ENCODE assay signal across 1 cellular context in genomic region chr7:116317907-116318306, GRCh38.
TF ChIP-seq lines count a peak whose summit lies in the region.

No MANE protein-coding gene starts in this region.

TF ChIP-seq in HEK293T, 16 proteins besides CTCF, POLR2A, EP300 and RAD21:
- TF ChIP-seq L3MBTL2 (conservative IDR thresholded peaks at IDR 0.05) (no peak), FOXK2 (IDR thresholded peaks at IDR 0.05) (no peak), ARNT (IDR thresholded peaks at IDR 0.05) (no peak), TARDBP (IDR thresholded peaks at IDR 0.05) (no peak), HDGF (IDR thresholded peaks at IDR 0.05; ENCODE audit: borderline replicate concordance) (no peak), LEF1 (IDR thresholded peaks at IDR 0.05; ENCODE audit: borderline replicate concordance) (no peak), CTBP1 (IDR thresholded peaks at IDR 0.05; ENCODE audit: borderline replicate concordance) (no peak), FOXM1 (IDR thresholded peaks at IDR 0.05; ENCODE audit: borderline replicate concordance) (no peak), ELF4 (IDR thresholded peaks at IDR 0.05) (no peak), SUZ12 (IDR thresholded peaks at IDR 0.05) (no peak), SP1 (IDR thresholded peaks at IDR 0.05) (no peak), PKNOX1 (IDR thresholded peaks at IDR 0.05) (no peak), NFRKB (IDR thresholded peaks at IDR 0.05) (no peak), BHLHE40 (IDR thresholded peaks at IDR 0.05; ENCODE audit: borderline replicate concordance) (no peak), ZNF384 (IDR thresholded peaks at IDR 0.05) (no peak), FOXA1 (IDR thresholded peaks at IDR 0.05) (no peak)
